Comparison of ENCODE assay signal across 8 cellular contexts in the genomic region with DNA sequence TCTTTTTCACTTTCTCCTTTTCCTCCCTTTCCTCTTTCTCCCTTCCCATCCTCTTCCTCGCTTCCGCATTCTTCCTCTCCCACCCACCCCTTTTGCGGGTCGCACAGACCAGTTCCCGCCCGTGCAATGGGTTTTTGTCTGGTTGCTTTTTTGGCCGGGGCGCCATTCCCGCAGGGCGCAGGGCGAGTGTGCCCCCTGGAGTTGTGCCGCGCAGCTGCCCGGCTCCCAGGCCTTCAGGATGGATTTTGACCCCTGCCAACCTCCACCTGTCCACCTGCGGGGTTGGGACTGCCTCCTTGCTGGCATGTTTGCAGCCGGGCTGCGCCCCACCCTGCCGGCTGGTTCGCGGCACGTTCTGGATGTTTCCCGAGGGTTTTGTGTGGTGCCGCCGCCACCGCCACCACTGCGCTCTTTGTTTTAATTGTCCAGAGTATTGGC. TPM values are rescaled to one million over a fixed set of nuclear protein-coding genes. Genes with fewer than 3 reads are reported as not detected.
A peak's percentile ranks its signal among the peaks of the same experiment; 100 is the strongest.
DNase-seq lines count a peak whose midpoint lies in the region; ATAC-seq and TF ChIP-seq lines count a peak whose summit lies in the region.

No MANE protein-coding gene starts in this region.

- peaks cover 28% of the 10 kb centered on the region for H3K4me1 Mint-ChIP-seq in activated CD8-positive, alpha-beta memory T cell treated with anti-CD3 and anti-CD28 coated beads, Interleukin-2, amount 10 ng/mL, durations not matched to agents 7 days and 5 days

- peaks cover 13% of the 10 kb centered on the region for H3K4me1 ChIP-seq in cardiac muscle cell (ENCODE audit: low read depth)

- H3K27ac ChIP-seq in cardiac muscle cell = no peak overlapping the region

- H3K9me3 ChIP-seq in cardiac muscle cell (ENCODE audit: low read depth) = no peaks in the 10 kb centered on the region

- H3K4me3 Mint-ChIP-seq in activated CD8-positive, alpha-beta memory T cell treated with anti-CD3 and anti-CD28 coated beads, Interleukin-2, amount 10 ng/mL, durations not matched to agents 7 days and 5 days = peak overlapping the region; percentile 69

- no peak for ATAC-seq in activated naive CD4-positive, alpha-beta T cell treated with anti-CD3 and anti-CD28 coated beads, Interleukin-2, amount 50 U/mL, for 72 hours
- no peak for ATAC-seq in activated CD8-positive, alpha-beta memory T cell treated with anti-CD3 and anti-CD28 coated beads, Interleukin-2, amount 10 ng/mL, durations not matched to agents 7 days and 5 days
- ATAC-seq in GM21381 (IDR thresholded peaks at IDR 0.05; ENCODE audit: unreplicated experiment) = no peak

- peak; percentile 41 for TF ChIP-seq CTCF in cardiac muscle cell (IDR thresholded peaks at IDR 0.05; ENCODE audit: low read depth, low read length)

- H3K4me3 ChIP-seq in cardiac muscle cell = peak overlapping the region; percentile 51

- no peaks in the 10 kb centered on the region for H3K36me3 ChIP-seq in cardiac muscle cell

- H3K27ac Mint-ChIP-seq in activated naive CD4-positive, alpha-beta T cell treated with anti-CD3 and anti-CD28 coated beads, Interleukin-2, amount 50 U/mL, for 72 hours = peak overlapping the region in 1 of 2 donors; percentile 61
- peak overlapping the region; percentile 68 for H3K27ac Mint-ChIP-seq in activated CD8-positive, alpha-beta memory T cell treated with anti-CD3 and anti-CD28 coated beads, Interleukin-2, amount 10 ng/mL, durations not matched to agents 7 days and 5 days

- CTCF ChIA-PET in activated CD8-positive, alpha-beta memory T cell treated with anti-CD3 and anti-CD28 coated beads, Interleukin-2, amount 10 ng/mL, durations not matched to agents 7 days and 5 days (lab: Charles Lee) = interaction anchor here (1.0 to 2.8 kb wide), 2 partner anchors 13 to 50 kb away, joined by 3 to 8 read pairs; a partner anchor contains a TSS

- H3K36me3 Mint-ChIP-seq in activated naive CD4-positive, alpha-beta T cell treated with anti-CD3 and anti-CD28 coated beads, Interleukin-2, amount 50 U/mL, for 72 hours = peaks cover 15 to 25% of the 10 kb centered on the region in 2 donors
- peaks cover 17% of the 10 kb centered on the region for H3K36me3 Mint-ChIP-seq in activated CD8-positive, alpha-beta memory T cell treated with anti-CD3 and anti-CD28 coated beads, Interleukin-2, amount 10 ng/mL, durations not matched to agents 7 days and 5 days

- peaks cover 32% of the 10 kb centered on the region for H3K27me3 ChIP-seq in cardiac muscle cell

- DNase-seq in activated naive CD4-positive, alpha-beta T cell treated with Interleukin-2 at 50 U/mL for 16 hours = peak; percentile 21
- no peak for DNase-seq in activated naive CD4-positive, alpha-beta T cell treated with anti-CD3 and anti-CD28 coated beads, Interleukin-2, amount 50 U/mL, for 72 hours (ENCODE audit: low spot score in 2 of 2)
- DNase-seq in activated CD8-positive, alpha-beta memory T cell treated with anti-CD3 and anti-CD28 coated beads, Interleukin-2, amount 10 ng/mL, durations not matched to agents 7 days and 5 days = no peak
- peak; percentile 2 to 11 for DNase-seq in cardiac muscle cell (ENCODE audit: low read depth in 1 of 2, low spot score in 1 of 2)
- peak; percentile 77 for DNase-seq in retina
- no peak for DNase-seq in NCI-H2029 (lab: John Stamatoyannopoulos, UW)
- no peak for DNase-seq in HCEC 1CT

- no peaks in the 10 kb centered on the region for H3K9me3 Mint-ChIP-seq in activated naive CD4-positive, alpha-beta T cell treated with anti-CD3 and anti-CD28 coated beads, Interleukin-2, amount 50 U/mL, for 72 hours
- H3K9me3 Mint-ChIP-seq in activated CD8-positive, alpha-beta memory T cell treated with anti-CD3 and anti-CD28 coated beads, Interleukin-2, amount 10 ng/mL, durations not matched to agents 7 days and 5 days (ENCODE audit: low read depth) = no peaks in the 10 kb centered on the region

- H3K27me3 Mint-ChIP-seq in activated CD8-positive, alpha-beta memory T cell treated with anti-CD3 and anti-CD28 coated beads, Interleukin-2, amount 10 ng/mL, durations not matched to agents 7 days and 5 days = no peaks in the 10 kb centered on the region

RNA-seq across cellular contexts. Expression of a gene that starts 0.6 kb away (rescaled TPM):
- 10 to 100 TPM; 32.8 to 44.3 TPM for total RNA-seq in activated naive CD4-positive, alpha-beta T cell treated with anti-CD3 and anti-CD28 coated beads, Interleukin-2, amount 50 U/mL, for 72 hours
- 10 to 100 TPM; 66.3 to 82.8 TPM for total RNA-seq in activated CD8-positive, alpha-beta memory T cell treated with anti-CD3 and anti-CD28 coated beads, Interleukin-2, amount 10 ng/mL, durations not matched to agents 7 days and 5 days
- total RNA-seq in cardiac muscle cell = 3.8 and 4.9 TPM in 2 replicates
- polyA plus RNA-seq in cardiac muscle cell = 4.0 and 5.3 TPM in 2 replicates

RNA-seq across cellular contexts. Expression of a gene that starts 50.7 kb away (rescaled TPM):
- total RNA-seq in activated naive CD4-positive, alpha-beta T cell treated with anti-CD3 and anti-CD28 coated beads, Interleukin-2, amount 50 U/mL, for 72 hours = 10 to 100 TPM; 19.7 to 21.3 TPM
- 1 to 10 TPM; 9.6 to 9.9 TPM for total RNA-seq in activated CD8-positive, alpha-beta memory T cell treated with anti-CD3 and anti-CD28 coated beads, Interleukin-2, amount 10 ng/mL, durations not matched to agents 7 days and 5 days
- total RNA-seq in cardiac muscle cell = 27.5 and 42.4 TPM in 2 replicates
- 59.1 and 65.1 TPM in 2 replicates for polyA plus RNA-seq in cardiac muscle cell

Comparison
In these comparisons a context has a peak if more than half of its experiments do, and no peak if none do; other contexts are left out.
1. DNase-seq: peak in activated naive CD4-positive, alpha-beta T cell treated with Interleukin-2 at 50 U/mL for 16 hours (single experiment), cardiac muscle cell (2 of 2) and retina (single experiment); none in activated naive CD4-positive, alpha-beta T cell treated with anti-CD3 and anti-CD28 coated beads, Interleukin-2, amount 50 U/mL, for 72 hours (0 of 2), activated CD8-positive, alpha-beta memory T cell treated with anti-CD3 and anti-CD28 coated beads, Interleukin-2, amount 10 ng/mL, durations not matched to agents 7 days and 5 days (single experiment), NCI-H2029 (single experiment) and HCEC 1CT (single experiment).